ENCODE assay signal across 20 cellular contexts in genomic region chr1:7425771-7426170, GRCh38.
"Had no signal": no experiment of that assay in that cellular context is flagged by ENCODE, and none has a peak within 500 bp of the region (broad histone marks: within the 10 kb centered on the region; RNA-seq: fewer than 3 reads in every experiment).

No MANE protein-coding gene starts in this region.

- H3K36me3 ChIP-seq: neural progenitor cell had no signal

- H3K9me3 ChIP-seq: psoas muscle had no signal

- H3K27ac ChIP-seq: coronary artery, foreskin keratinocyte, hepatocyte, neural progenitor cell, parathyroid adenoma, psoas muscle, skin epidermis had no signal

- ATAC-seq: foreskin keratinocyte; naive thymus-derived CD8-positive, alpha-beta T cell; psoas muscle; sciatic nerve had no signal

- H3K4me3 ChIP-seq: coronary artery, hepatocyte, lung, neural progenitor cell, psoas muscle, skin epidermis had no signal

- H3K27me3 ChIP-seq: hepatocyte, neural progenitor cell had no signal

- DNase-seq: effector CD4-positive, alpha-beta T cell; endodermal cell; erythroblast; foreskin keratinocyte; mesendoderm; occipital lobe; retina; stimulated activated CD4-positive, alpha-beta T cell treated with anti-CD3 and anti-CD28 coated beads, Interleukin-12 subunit alpha, Interleukin-12 subunit beta, amount 100 ng/mL, for 4 hours; stimulated activated CD4-positive, alpha-beta T cell treated with anti-CD3 and anti-CD28 coated beads, Interleukin-2, amount 100 ng/mL, for 48 hours; stimulated activated naive CD4-positive, alpha-beta T cell treated with Interleukin-2 at 50 U/mL for 16 hours; trophoblast cell had no signal

- H3K4me1 ChIP-seq: foreskin keratinocyte, neural progenitor cell, parathyroid adenoma, psoas muscle had no signal
